ENCODE assay signal across 1 cellular context in genomic region chr5:104513194-104513602, GRCh38.
TF ChIP-seq lines count a peak whose summit lies in the region.

No MANE protein-coding gene starts in this region.

TF ChIP-seq in SK-N-SH treated with all-trans-retinoic acid at 6 μM for 48 hours, 23 proteins besides CTCF, POLR2A, EP300 and RAD21 (continued from another document):
- TF ChIP-seq PATZ1 (CRISPR knock-in tag; IDR thresholded peaks at IDR 0.05; ENCODE audit: borderline replicate concordance) (peak; percentile 57; the same call in 1 of the 2 replicates), GLIS3 (CRISPR knock-in tag; IDR thresholded peaks at IDR 0.05) (no peak), ZFP3 (CRISPR knock-in tag; IDR thresholded peaks at IDR 0.05) (no peak), RARB (CRISPR knock-in tag; IDR thresholded peaks at IDR 0.05) (no peak), ZFP30 (CRISPR knock-in tag; IDR thresholded peaks at IDR 0.05) (no peak), BACH2 (CRISPR knock-in tag; IDR thresholded peaks at IDR 0.05; ENCODE audit: borderline replicate concordance) (no peak)
